ENCODE assay signal across 8 cellular contexts in genomic region chr10:43573250-43574034, GRCh38. TPM values are rescaled to one million over a fixed set of nuclear protein-coding genes. Genes with fewer than 3 reads are reported as not detected.
A peak's percentile ranks its signal among the peaks of the same experiment; 100 is the strongest.
DNase-seq lines count a peak whose midpoint lies in the region; ATAC-seq lines count a peak whose summit lies in the region.

No MANE protein-coding gene starts in this region.

- H3K9me3 Mint-ChIP-seq in activated naive CD8-positive, alpha-beta T cell treated with anti-CD3 and anti-CD28 coated beads, Interleukin-2, amount 50 U/mL, for 24 hours = peaks cover 48% of the 10 kb centered on the region
- peaks cover 0 to 5% (median 2%) of the 10 kb centered on the region in 6 donors for H3K9me3 Mint-ChIP-seq in immature natural killer cell
- H3K9me3 Mint-ChIP-seq in stimulated activated naive CD8-positive, alpha-beta T cell treated with anti-CD3 and anti-CD28 coated beads, Interleukin-15, Interleukin-2, amounts not matched to agents 100 ng/mL and 50 ng/mL, for 24 hours = peaks cover 40% of the 10 kb centered on the region

- DNase-seq in NCI-H82 (lab: John Stamatoyannopoulos, UW) (peak; percentile 7), NCI-H82 treated with DMSO at 0.1 percent for 48 hours (lab: John Stamatoyannopoulos, UW; ENCODE audit: unreplicated experiment) (no peak), immature natural killer cell (peak in 1 of 3 donors; percentile 11)
- no peak for DNase-seq in activated naive CD8-positive, alpha-beta T cell treated with anti-CD3 and anti-CD28 coated beads, Interleukin-2, amount 50 U/mL, for 24 hours

- ATAC-seq in activated naive CD8-positive, alpha-beta T cell treated with anti-CD3 and anti-CD28 coated beads, Interleukin-2, amount 50 U/mL, for 24 hours = no peak
- ATAC-seq in GM18867 (IDR thresholded peaks at IDR 0.05; ENCODE audit: unreplicated experiment) = no peak
- ATAC-seq in HG03097 (IDR thresholded peaks at IDR 0.05; ENCODE audit: low FRiP score, unreplicated experiment) = no peak
- ATAC-seq in GM19467 (IDR thresholded peaks at IDR 0.05; ENCODE audit: unreplicated experiment) = no peak

- peaks cover 51% of the 10 kb centered on the region for H3K4me1 Mint-ChIP-seq in activated naive CD8-positive, alpha-beta T cell treated with anti-CD3 and anti-CD28 coated beads, Interleukin-2, amount 50 U/mL, for 24 hours
- H3K4me1 Mint-ChIP-seq in immature natural killer cell = peaks cover 58 to 75% of the 10 kb centered on the region in 2 donors
- peaks cover 59% of the 10 kb centered on the region for H3K4me1 Mint-ChIP-seq in stimulated activated naive CD8-positive, alpha-beta T cell treated with anti-CD3 and anti-CD28 coated beads, Interleukin-15, Interleukin-2, amounts not matched to agents 100 ng/mL and 50 ng/mL, for 24 hours (ENCODE audit: low read depth)

- peak overlapping the region; percentile 71 for H3K27ac Mint-ChIP-seq in activated naive CD8-positive, alpha-beta T cell treated with anti-CD3 and anti-CD28 coated beads, Interleukin-2, amount 50 U/mL, for 24 hours
- H3K27ac Mint-ChIP-seq in immature natural killer cell = peak overlapping the region; percentile 83 to 97 (median 90)
- peak overlapping the region; percentile 76 for H3K27ac Mint-ChIP-seq in stimulated activated naive CD8-positive, alpha-beta T cell treated with anti-CD3 and anti-CD28 coated beads, Interleukin-15, Interleukin-2, amounts not matched to agents 100 ng/mL and 50 ng/mL, for 24 hours

- H3K27me3 Mint-ChIP-seq in activated naive CD8-positive, alpha-beta T cell treated with anti-CD3 and anti-CD28 coated beads, Interleukin-2, amount 50 U/mL, for 24 hours = no peaks in the 10 kb centered on the region
- peaks cover 11 to 13% (median 12%) of the 10 kb centered on the region in 3 donors for H3K27me3 Mint-ChIP-seq in immature natural killer cell (ENCODE audit: low read depth in 3 of 3)
- no peaks in the 10 kb centered on the region for H3K27me3 Mint-ChIP-seq in stimulated activated naive CD8-positive, alpha-beta T cell treated with anti-CD3 and anti-CD28 coated beads, Interleukin-15, Interleukin-2, amounts not matched to agents 100 ng/mL and 50 ng/mL, for 24 hours

- peak overlapping the region; percentile 74 for H3K4me3 Mint-ChIP-seq in activated naive CD8-positive, alpha-beta T cell treated with anti-CD3 and anti-CD28 coated beads, Interleukin-2, amount 50 U/mL, for 24 hours
- peak overlapping the region; percentile 36 to 64 (median 57) for H3K4me3 Mint-ChIP-seq in immature natural killer cell
- peak overlapping the region; percentile 81 for H3K4me3 Mint-ChIP-seq in stimulated activated naive CD8-positive, alpha-beta T cell treated with anti-CD3 and anti-CD28 coated beads, Interleukin-15, Interleukin-2, amounts not matched to agents 100 ng/mL and 50 ng/mL, for 24 hours

- H3K36me3 Mint-ChIP-seq in activated naive CD8-positive, alpha-beta T cell treated with anti-CD3 and anti-CD28 coated beads, Interleukin-2, amount 50 U/mL, for 24 hours (ENCODE audit: low read depth) = peaks cover 49% of the 10 kb centered on the region
- H3K36me3 Mint-ChIP-seq in immature natural killer cell = peaks cover 3 to 9% (median 4%) of the 10 kb centered on the region in 3 donors
- peaks cover 59% of the 10 kb centered on the region for H3K36me3 Mint-ChIP-seq in stimulated activated naive CD8-positive, alpha-beta T cell treated with anti-CD3 and anti-CD28 coated beads, Interleukin-15, Interleukin-2, amounts not matched to agents 100 ng/mL and 50 ng/mL, for 24 hours (ENCODE audit: low read depth)

RNA-seq across cellular contexts. Expression of gene ZNF239, which starts 1.0 kb away (rescaled TPM):
- under 1 TPM in 2 of 3 donors, not detected in 1; 0.43 to 0.83 TPM for polyA plus RNA-seq in immature natural killer cell

RNA-seq across cellular contexts. Expression of gene ZNF485, which starts 32.8 kb away (rescaled TPM):
- 1 to 10 TPM in 2 of 3 donors, not detected in 1; 2.4 to 6.4 TPM for polyA plus RNA-seq in immature natural killer cell
